8 cellular contexts compared by ENCODE assay signal in genomic region chr5:66144074-66144798, GRCh38. TPM values are rescaled to one million over a fixed set of nuclear protein-coding genes. Genes with fewer than 3 reads are reported as not detected.
DNase-seq lines count a peak whose midpoint lies in the region; ATAC-seq and TF ChIP-seq lines count a peak whose summit lies in the region.

Gene SREK1, plus strand, starts transcription at chr5:66144300. Its CDS starts 77 bp downstream, at chr5:66144377.

- peak within 1 kb of the TSS; percentile 98 for H3K9ac ChIP-seq in rectal smooth muscle tissue (ENCODE audit: low read length)

- TF ChIP-seq POLR2A in vagina (IDR thresholded peaks at IDR 0.05) = peak; percentile 4 to 61

- H3K27me3 ChIP-seq in rectal smooth muscle tissue (ENCODE audit: control insufficient read depth, insufficient read depth, low read length) (no peaks in the 10 kb centered on the region), vagina (no peaks in the 10 kb centered on the region)

- TF ChIP-seq CTCF in astrocyte of the cerebellum (IDR thresholded peaks at IDR 0.05; ENCODE audit: low read depth, low read length, missing control alignments) (no peak), vagina (IDR thresholded peaks at IDR 0.05) (no peak)

- ATAC-seq in GM18508 (IDR thresholded peaks at IDR 0.05; ENCODE audit: insufficient read depth, unreplicated experiment) = peak; percentile 77
- ATAC-seq in HG02981 (IDR thresholded peaks at IDR 0.05; ENCODE audit: unreplicated experiment) = peak; percentile 86

- DNase-seq in NCI-H2029 (lab: John Stamatoyannopoulos, UW) (peak; percentile 92), T-helper 9 cell (peak; percentile 83), astrocyte of the cerebellum (ENCODE audit: low read depth) (peak; percentile 88), hepatic stellate cell (ENCODE audit: low spot score) (peak; percentile 97), vagina (ENCODE audit: extremely low spot score in 2 of 2) (peak in 1 of 2 donors; percentile 94)

- H3K9me3 ChIP-seq in vagina = no peaks in the 10 kb centered on the region

- no peaks in the 10 kb centered on the region for H3K36me3 ChIP-seq in rectal smooth muscle tissue (ENCODE audit: control insufficient read depth, insufficient read depth, low read length)
- no peaks in the 10 kb centered on the region for H3K36me3 ChIP-seq in vagina

- intact Hi-C loops in vagina (cut with DNase I) = loop anchor here (2.0 kb wide), 1 partner anchor 217 kb away; the partner anchor contains the start of gene ERBIN

- peak within 1 kb of the TSS; percentile 99 for H3K27ac ChIP-seq in rectal smooth muscle tissue (ENCODE audit: low read depth, low read length)
- H3K27ac ChIP-seq in vagina = peak within 1 kb of the TSS; percentile 99

- H3K4me3 ChIP-seq in astrocyte of the cerebellum (ENCODE audit: low read depth, low read length) (peak within 1 kb of the TSS; percentile 79), rectal smooth muscle tissue (ENCODE audit: low read length) (peak within 1 kb of the TSS; percentile 74), vagina (peak within 1 kb of the TSS; percentile 83 to 96)

- H3K4me1 ChIP-seq in rectal smooth muscle tissue (ENCODE audit: control insufficient read depth, insufficient read depth, low read length) = peaks cover 19% of the 10 kb centered on the region
- H3K4me1 ChIP-seq in vagina = peaks cover 38% of the 10 kb centered on the region

- in situ Hi-C loops in astrocyte of the cerebellum (cut with HindIII; ENCODE audit: low sequenced_read_pairs) = no loop called here

RNA-seq across cellular contexts. Expression of gene SREK1, which starts in this region (rescaled TPM):
- total RNA-seq in vagina = 101 TPM
